ENCODE assay signal across 20 cellular contexts in genomic region chr6:143675327-143675900, GRCh38. TPM values are rescaled to one million over a fixed set of nuclear protein-coding genes. Genes with fewer than 3 reads are reported as not detected.
DNase-seq lines count a peak whose midpoint lies in the region; ATAC-seq, FAIRE-seq and TF ChIP-seq lines count a peak whose summit lies in the region.
"Had no signal": no experiment of that assay in that cellular context is flagged by ENCODE, and none has a peak within 500 bp of the region (broad histone marks: within the 10 kb centered on the region; RNA-seq: fewer than 3 reads in every experiment).

No MANE protein-coding gene starts in this region.

- in situ Hi-C loops in HepG2 (cut with HindIII; ENCODE audit: extremely low pct_ligation_motif_present, low pct_unique_long_range_greater_than_20kb): loop anchor here (5.0 kb wide), 1 partner anchor 167 kb away; the partner anchor contains the start of gene LTV1

- peaks cover 10% of the 10 kb centered on the region for H3K9me3 Mint-ChIP-seq in osteocyte (ENCODE audit: unreplicated experiment)

- H3K79me2 ChIP-seq in HepG2 (ENCODE audit: insufficient read depth, low read length): peaks cover 22% of the 10 kb centered on the region

- no peak for TF ChIP-seq CTCF in HepG2 (CRISPR knock-in tag; IDR thresholded peaks at IDR 0.05)
- TF ChIP-seq CTCF in right lobe of liver (IDR thresholded peaks at IDR 0.05): no peak
- no peak for TF ChIP-seq CTCF in osteocyte (IDR thresholded peaks at IDR 0.05)

- H3K27ac ChIP-seq in HepG2 (ENCODE audit: extremely low read length, insufficient read depth, low read length): no peak overlapping the region
- H3K27ac ChIP-seq in right lobe of liver: no peak overlapping the region
- peak overlapping the region; percentile 92 for H3K27ac ChIP-seq in epithelial cell of prostate
- H3K27ac ChIP-seq: brain microvascular endothelial cell had no signal

- intact Hi-C loops in HepG2 (cut with micrococcal nuclease; ENCODE audit: unreplicated experiment) (loop anchor here (5.0 kb wide), 1 partner anchor 167 kb away; the partner anchor contains the start of gene LTV1), right lobe of liver (cut with DNase I) (loop anchor here in 1 of 2 donors (10.0 kb wide), 1 partner anchor 71 kb away; no protein-coding TSS in a partner anchor)

- ATAC-seq in HepG2: no peak
- no peak for ATAC-seq in right lobe of liver
- no peak for ATAC-seq in HG03095 (IDR thresholded peaks at IDR 0.05; ENCODE audit: unreplicated experiment)
- ATAC-seq: Right ventricle myocardium inferior, T-helper 17 cell had no signal

- CTCF ChIA-PET in HepG2 (lab: Yijun Ruan, JAX; ENCODE audit: low intra/inter-chr PET ratio, low total read pairs): no interaction called here

- H3K36me3 Mint-ChIP-seq in osteocyte (ENCODE audit: unreplicated experiment): peaks cover 2% of the 10 kb centered on the region

- peaks cover 55% of the 10 kb centered on the region for H3K4me1 Mint-ChIP-seq in osteocyte (ENCODE audit: unreplicated experiment)

- POLR2A ChIA-PET in HepG2 (lab: Yijun Ruan, JAX): interaction anchor here (1.4 to 2.6 kb wide), 3 partner anchors 14 to 168 kb away, joined by 4 to 10 read pairs (median 4); partner anchors contain the start of gene LTV1

- TF ChIP-seq EP300 in HepG2 (IDR thresholded peaks at IDR 0.05; ENCODE audit: low read depth in 2 of 2, low read length in 2 of 2): no peak
- TF ChIP-seq EP300 in HepG2 (CRISPR knock-in tag; IDR thresholded peaks at IDR 0.05; ENCODE audit: borderline replicate concordance): no peak

- H3K4me3 ChIP-seq in HepG2 (replicated peaks in 1 of 3; ENCODE audit: insufficient read depth in 1 of 3, low read depth in 2 of 3, low read length in 3 of 3): no peak overlapping the region
- no peak overlapping the region for H3K4me3 ChIP-seq in right lobe of liver
- H3K4me3 ChIP-seq: tibial nerve had no signal

- H3K4me2 ChIP-seq in HepG2 (ENCODE audit: low read depth, low read length): peak overlapping the region; percentile 25

- FAIRE-seq in HepG2 (lab: Jason Lieb, UNC) (no peak), H54 (lab: Jason Lieb, UNC) (no peak)

- H3K9ac ChIP-seq in HepG2 (ENCODE audit: insufficient read depth, low read depth, low read length): no peak overlapping the region

- H4K20me1 ChIP-seq in HepG2 (ENCODE audit: insufficient read depth, low read length): no peaks in the 10 kb centered on the region

- TF ChIP-seq RAD21 in HepG2 (CRISPR knock-in tag; IDR thresholded peaks at IDR 0.05): no peak

- DNase-seq in HepG2 (ENCODE audit: low spot score) (peak; percentile 29), right lobe of liver (no peak), epithelial cell of prostate (ENCODE audit: low read depth, low spot score) (no peak), osteocyte (ENCODE audit: extremely low spot score, unreplicated experiment) (no peak), NCI-H187 treated with DMSO at 0.1 percent for 48 hours (lab: John Stamatoyannopoulos, UW) (no peak), H54 (ENCODE audit: insufficient read length, low spot score) (no peak), AML-193 (lab: John Stamatoyannopoulos, UW) (no peak)
- DNase-seq: activated CD4-positive, CD25-positive, alpha-beta regulatory T cell treated with anti-CD3 and anti-CD28 coated beads, Interleukin-2, amount 50 U/mL, for 72 hours; activated naive CD4-positive, alpha-beta T cell treated with Interleukin-2 at 50 U/mL for 16 hours; brain microvascular endothelial cell; CD8-positive, alpha-beta memory T cell; NCI-H1048; NCI-H2171 treated with DMSO at 0.1 percent for 48 hours; nephron progenitor cell; stimulated activated CD4-positive, alpha-beta T cell treated with anti-CD3 and anti-CD28 coated beads, Interleukin-1b, Interleukin-23, amount 100 ng/mL, for 48 hours; T-helper 17 cell had no signal

- no peaks in the 10 kb centered on the region for H3K36me3 ChIP-seq in HepG2 (replicated peaks in 1 of 2; ENCODE audit: control insufficient read depth in 1 of 2, insufficient read depth in 2 of 2, low read length in 2 of 2)
- no peaks in the 10 kb centered on the region for H3K36me3 ChIP-seq in right lobe of liver
- H3K36me3 ChIP-seq: brain microvascular endothelial cell, tibial nerve had no signal

- TF ChIP-seq POLR2A in HepG2 (IDR thresholded peaks at IDR 0.05; ENCODE audit: insufficient read depth in 1 of 2, low read depth in 2 of 2, low read length in 2 of 2): no peak
- no peak for TF ChIP-seq POLR2A in right lobe of liver (IDR thresholded peaks at IDR 0.05)
- no peak for TF ChIP-seq POLR2A in H54 (IDR thresholded peaks at IDR 0.05; ENCODE audit: low read depth, low read length)

- no peaks in the 10 kb centered on the region for H3K27me3 ChIP-seq in HepG2 (ENCODE audit: control insufficient read depth in 1 of 2, insufficient read depth in 2 of 2, low read length in 2 of 2)
- no peaks in the 10 kb centered on the region for H3K27me3 ChIP-seq in right lobe of liver
- H3K27me3 ChIP-seq: brain microvascular endothelial cell, tibial nerve had no signal

- no peak overlapping the region for H3K4me3 Mint-ChIP-seq in osteocyte (ENCODE audit: unreplicated experiment)
- H3K4me3 Mint-ChIP-seq: CD8-positive, alpha-beta memory T cell; nephron progenitor cell; T-helper 17 cell had no signal

- H3K27me3 Mint-ChIP-seq in osteocyte (ENCODE audit: unreplicated experiment): no peaks in the 10 kb centered on the region
- H3K27me3 Mint-ChIP-seq: T-helper 17 cell had no signal

- peaks cover 63% of the 10 kb centered on the region for H3K4me1 ChIP-seq in HepG2 (ENCODE audit: insufficient read depth, low read length)
- H3K4me1 ChIP-seq in right lobe of liver: peaks cover 0 to 29% (median 0%) of the 10 kb centered on the region in 4 donors

- no peak overlapping the region for H2AFZ ChIP-seq in HepG2 (ENCODE audit: low read length)

- peak overlapping the region; percentile 92 for H3K27ac Mint-ChIP-seq in osteocyte (ENCODE audit: unreplicated experiment)
- H3K27ac Mint-ChIP-seq: IgD-negative memory B cell, nephron progenitor cell, T-helper 17 cell had no signal

- no peaks in the 10 kb centered on the region for H3K9me3 ChIP-seq in HepG2 (ENCODE audit: low read length)
- no peaks in the 10 kb centered on the region for H3K9me3 ChIP-seq in right lobe of liver
- H3K9me3 ChIP-seq: tibial nerve had no signal

- 58% methylated on average over 2 of the region's 2 CpGs for WGBS in HepG2 (ENCODE audit: low lambda C conversion rate)
- WGBS in right lobe of liver (ENCODE audit: insufficient coverage, low coverage, low lambda C conversion rate, missing lambda C conversion rate): 96% methylated on average over 2 of the region's 2 CpGs

- no TSS peak for BruUV-seq in HepG2 (replicated peaks; lab: Mats Ljungman, UMichigan)

TF ChIP-seq in HepG2, 621 proteins besides CTCF, POLR2A, EP300 and RAD21 (continues in another document):
- TF ChIP-seq FOXP1 (IDR thresholded peaks at IDR 0.05) (no peak), FOXP1 (CRISPR knock-in tag; IDR thresholded peaks at IDR 0.05) (peak; percentile 38; the same call in 1 of the 2 replicates), ZNF598 (CRISPR knock-in tag; IDR thresholded peaks at IDR 0.05; ENCODE audit: borderline replicate concordance) (no peak), HMGA1 (CRISPR knock-in tag; conservative IDR thresholded peaks at IDR 0.05) (no peak), FOXA1 (IDR thresholded peaks at IDR 0.05) (no peak), FOXA1 (CRISPR knock-in tag; IDR thresholded peaks at IDR 0.05) (peak; percentile 39; the same call in 1 of the 2 replicates), ZNF558 (CRISPR knock-in tag; IDR thresholded peaks at IDR 0.05; ENCODE audit: borderline replicate concordance) (0 out of 2 replicates have a peak, but pooled peaks have one; percentile 2), JUN (CRISPR knock-in tag; IDR thresholded peaks at IDR 0.05) (no peak)
- TF ChIP-seq, protein P1, sequence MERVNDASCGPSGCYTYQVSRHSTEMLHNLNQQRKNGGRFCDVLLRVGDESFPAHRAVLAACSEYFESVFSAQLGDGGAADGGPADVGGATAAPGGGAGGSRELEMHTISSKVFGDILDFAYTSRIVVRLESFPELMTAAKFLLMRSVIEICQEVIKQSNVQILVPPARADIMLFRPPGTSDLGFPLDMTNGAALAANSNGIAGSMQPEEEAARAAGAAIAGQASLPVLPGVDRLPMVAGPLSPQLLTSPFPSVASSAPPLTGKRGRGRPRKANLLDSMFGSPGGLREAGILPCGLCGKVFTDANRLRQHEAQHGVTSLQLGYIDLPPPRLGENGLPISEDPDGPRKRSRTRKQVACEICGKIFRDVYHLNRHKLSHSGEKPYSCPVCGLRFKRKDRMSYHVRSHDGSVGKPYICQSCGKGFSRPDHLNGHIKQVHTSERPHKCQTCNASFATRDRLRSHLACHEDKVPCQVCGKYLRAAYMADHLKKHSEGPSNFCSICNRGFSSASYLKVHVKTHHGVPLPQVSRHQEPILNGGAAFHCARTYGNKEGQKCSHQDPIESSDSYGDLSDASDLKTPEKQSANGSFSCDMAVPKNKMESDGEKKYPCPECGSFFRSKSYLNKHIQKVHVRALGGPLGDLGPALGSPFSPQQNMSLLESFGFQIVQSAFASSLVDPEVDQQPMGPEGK (CRISPR knock-in tag; IDR thresholded peaks at IDR 0.05): peak; percentile 70; the same call in 1 of the 2 replicates

RNA-seq across cellular contexts. Expression of gene PHACTR2, which starts 2.4 kb away (rescaled TPM):
- total RNA-seq in HepG2 (2016; rRNA removed; fragmentation: Illumina TruSeq; extraction: Trizol) (28.2 and 39.1 TPM in 2 replicates), right lobe of liver (10 to 100 TPM; 14.0 to 62.7 (median 20.9) TPM), osteocyte (295 and 312 TPM in 2 replicates)
- total RNA-seq in HepG2 (2016; cell fraction: cytosol; rRNA removed; fragmentation: Illumina TruSeq; extraction: Trizol; ENCODE audit: low read depth): 14.4 and 16.0 TPM in 2 replicates
- 28.7 and 34.3 TPM in 2 replicates for total RNA-seq in HepG2 (2016; cell fraction: insoluble cytoplasmic fraction; rRNA removed; fragmentation: Illumina TruSeq; extraction: Trizol)
- total RNA-seq in HepG2 (2016; cell fraction: membrane; rRNA removed; fragmentation: Illumina TruSeq; extraction: Trizol): 29.1 and 31.7 TPM in 2 replicates
- total RNA-seq in HepG2 (2016; cell fraction: nucleus; rRNA removed; fragmentation: Illumina TruSeq; extraction: Trizol): 27.6 and 29.4 TPM in 2 replicates
- polyA plus RNA-seq in HepG2 (2011; rRNA removed): 8.4 and 11.3 TPM in 2 replicates
- 7.5 and 8.1 TPM in 2 replicates for polyA plus RNA-seq in HepG2 (2011; cell fraction: cytosol; rRNA removed)
- polyA plus RNA-seq in HepG2 (2011; cell fraction: nucleus; rRNA removed): 6.0 and 7.3 TPM in 2 replicates
- 6.6 and 11.5 TPM in 2 replicates for polyA plus RNA-seq in HepG2 (2012)
- polyA plus RNA-seq in HepG2 (2016; cell fraction: cytosol; fragmentation: Illumina TruSeq; extraction: Trizol; ENCODE audit: low read depth): 8.4 and 10.1 TPM in 2 replicates
- polyA plus RNA-seq in HepG2 (2016; cell fraction: insoluble cytoplasmic fraction; fragmentation: Illumina TruSeq; extraction: Trizol; ENCODE audit: low read depth): 14.6 and 15.0 TPM in 2 replicates
- 9.6 and 11.2 TPM in 2 replicates for polyA plus RNA-seq in HepG2 (2016; cell fraction: membrane; fragmentation: Illumina TruSeq; extraction: Trizol; ENCODE audit: low read depth)
- 12.7 and 13.6 TPM in 2 replicates for polyA plus RNA-seq in HepG2 (2016; cell fraction: nucleus; fragmentation: Illumina TruSeq; extraction: Trizol; ENCODE audit: insufficient read depth, low read depth)
- 13.8 and 29.8 TPM in 2 replicates for polyA minus RNA-seq in HepG2 (2011; rRNA and poly(A)+ RNA removed; ENCODE audit: low replicate concordance)
- 17.3 and 19.4 TPM in 2 replicates for polyA minus RNA-seq in HepG2 (2011; cell fraction: cytosol; rRNA and poly(A)+ RNA removed)
- 29.9 and 31.0 TPM in 2 replicates for polyA minus RNA-seq in HepG2 (2011; cell fraction: nucleus; rRNA and poly(A)+ RNA removed)
